Comparison of ENCODE assay signal across 15 cellular contexts in the genomic region with DNA sequence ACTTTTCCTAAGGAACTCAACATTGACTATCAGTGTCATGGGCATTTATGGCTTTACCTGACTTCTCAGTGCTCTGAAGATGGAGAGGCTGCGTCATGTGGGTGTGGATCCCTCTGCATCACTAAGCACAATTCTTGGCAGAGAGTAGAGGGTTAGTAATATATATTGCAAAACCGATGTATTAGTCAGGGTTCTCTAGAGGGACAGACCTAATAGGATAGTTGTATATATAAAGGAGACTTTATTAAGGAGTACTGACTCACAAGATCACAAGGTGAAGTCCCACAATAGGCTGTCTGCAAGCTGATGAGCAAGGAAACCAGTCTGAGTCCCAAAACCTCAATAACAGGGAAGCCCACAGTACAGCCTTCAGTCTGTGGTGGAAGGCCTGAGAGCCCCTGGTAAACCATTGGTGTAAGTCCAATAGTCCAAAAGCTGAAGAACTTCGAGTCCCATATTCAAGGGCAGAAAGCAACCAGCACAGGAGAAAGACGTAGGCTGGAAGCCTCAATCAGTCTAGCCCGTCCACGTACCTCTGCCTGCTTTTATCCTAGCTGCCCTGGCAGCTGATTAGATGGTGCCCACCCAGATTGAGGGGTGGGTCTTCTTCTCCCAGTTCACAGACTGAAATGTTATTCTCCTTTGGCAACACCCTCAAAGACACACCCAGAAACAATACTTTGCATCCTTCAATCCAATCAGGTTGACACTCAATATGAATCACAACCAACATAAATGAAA.
DNase-seq lines count a peak whose midpoint lies in the region; ATAC-seq, FAIRE-seq and TF ChIP-seq lines count a peak whose summit lies in the region.
"Had no signal": no experiment of that assay in that cellular context is flagged by ENCODE, and none has a peak within 500 bp of the region (broad histone marks: within the 10 kb centered on the region; RNA-seq: fewer than 3 reads in every experiment).

No MANE protein-coding gene starts in this region.

- no peak overlapping the region for H3K27ac ChIP-seq in kidney (ENCODE audit: low read depth in 2 of 2, low read length in 2 of 2)
- H3K27ac ChIP-seq: KMS-11 had no signal

- POLR2A ChIA-PET in Caco-2 (lab: Charles Lee) = no interaction called here

- H3K27me3 Mint-ChIP-seq in Caco-2 (ENCODE audit: insufficient read depth, unreplicated experiment) = no peaks in the 10 kb centered on the region
- H3K27me3 Mint-ChIP-seq: activated CD4-positive, alpha-beta memory T cell treated with anti-CD3 and anti-CD28 coated beads, Interleukin-2, amount 10 ng/mL, durations not matched to agents 7 days and 5 days; activated naive CD8-positive, alpha-beta T cell had no signal

- H3K36me3 Mint-ChIP-seq in Caco-2 (ENCODE audit: insufficient read depth, unreplicated experiment) = no peaks in the 10 kb centered on the region
- H3K36me3 Mint-ChIP-seq: activated naive CD8-positive, alpha-beta T cell; stimulated activated naive B cell treated with anti-CD40 and anti-IgM and Interleukin-4, amounts not matched to agents 10 μg/mL and 1 μg/mL and 100 μg/mL, for 72 hours had no signal

- H3K9me3 ChIP-seq in Caco-2 = no peaks in the 10 kb centered on the region
- no peaks in the 10 kb centered on the region for H3K9me3 ChIP-seq in kidney (ENCODE audit: control insufficient read depth in 1 of 2, low read length in 2 of 2)
- H3K9me3 ChIP-seq in BE2C = no peaks in the 10 kb centered on the region

- H3K36me3 ChIP-seq in Caco-2 (ENCODE audit: control insufficient read depth, insufficient read depth, low read length) (no peaks in the 10 kb centered on the region), kidney (ENCODE audit: control insufficient read depth in 1 of 2, insufficient read depth in 2 of 2, low read length in 2 of 2) (no peaks in the 10 kb centered on the region), BE2C (no peaks in the 10 kb centered on the region)

- ATAC-seq in omental fat pad (ENCODE audit: low FRiP score) = peak; percentile 72
- ATAC-seq: stimulated activated naive B cell treated with anti-CD40 and anti-IgM and Interleukin-4, amounts not matched to agents 10 μg/mL and 1 μg/mL and 100 μg/mL, for 72 hours had no signal

- H3K4me1 Mint-ChIP-seq in Caco-2 (ENCODE audit: low read depth, unreplicated experiment) = no peaks in the 10 kb centered on the region
- H3K4me1 Mint-ChIP-seq: activated CD4-positive, alpha-beta memory T cell treated with anti-CD3 and anti-CD28 coated beads, Interleukin-2, amount 10 ng/mL, durations not matched to agents 7 days and 5 days had no signal

- H3K4me3 ChIP-seq in epithelial cell of proximal tubule (ENCODE audit: low read depth, low read length) (no peak overlapping the region), Caco-2 (ENCODE audit: low read depth, low read length) (no peak overlapping the region), kidney (ENCODE audit: low read length in 2 of 2) (no peak overlapping the region), BE2C (ENCODE audit: low read depth, low read length) (no peak overlapping the region)
- H3K4me3 ChIP-seq: lung had no signal

- TF ChIP-seq CTCF in epithelial cell of proximal tubule (conservative IDR thresholded peaks at IDR 0.05; ENCODE audit: low read depth, low read length) (no peak), omental fat pad (IDR thresholded peaks at IDR 0.05) (no peak), Caco-2 (IDR thresholded peaks at IDR 0.05; ENCODE audit: insufficient read depth in 1 of 2, low read depth in 1 of 2, low read length in 1 of 2, severe bottlenecking in 1 of 2, unreplicated experiment in 1 of 2) (no peak), kidney (IDR thresholded peaks at IDR 0.05; ENCODE audit: borderline replicate concordance, extremely low read depth, insufficient read depth) (no peak), BE2C (IDR thresholded peaks at IDR 0.05; ENCODE audit: low read depth, low read length) (no peak)

- DNase-seq in COLO829 (ENCODE audit: low spot score) (peak; percentile 64), M059J (ENCODE audit: low read depth) (peak; percentile 78), epithelial cell of proximal tubule (ENCODE audit: low read depth) (peak; percentile 94), omental fat pad (ENCODE audit: low spot score) (no peak), Caco-2 (no peak), kidney (no peak), RPMI8226 (no peak), BE2C (no peak)
- DNase-seq: activated CD4-positive, alpha-beta memory T cell treated with anti-CD3 and anti-CD28 coated beads, Interleukin-2, amount 10 ng/mL, durations not matched to agents 7 days and 5 days; head of caudate nucleus; stimulated activated naive B cell treated with anti-CD40 and anti-IgM and Interleukin-4, amounts not matched to agents 10 μg/mL and 1 μg/mL and 100 μg/mL, for 72 hours; T-helper 2 cell had no signal

- H3K9me3 Mint-ChIP-seq in Caco-2 (ENCODE audit: unreplicated experiment) = peaks cover 10% of the 10 kb centered on the region
- H3K9me3 Mint-ChIP-seq: activated CD4-positive, alpha-beta memory T cell treated with anti-CD3 and anti-CD28 coated beads, Interleukin-2, amount 10 ng/mL, durations not matched to agents 7 days and 5 days; stimulated activated naive B cell treated with anti-CD40 and anti-IgM and Interleukin-4, amounts not matched to agents 10 μg/mL and 1 μg/mL and 100 μg/mL, for 72 hours had no signal

- FAIRE-seq in kidney (lab: Jason Lieb, UNC) = no peak

- no peak overlapping the region for H3K27ac Mint-ChIP-seq in Caco-2 (ENCODE audit: unreplicated experiment)
- H3K27ac Mint-ChIP-seq: activated CD4-positive, alpha-beta memory T cell treated with anti-CD3 and anti-CD28 coated beads, Interleukin-2, amount 10 ng/mL, durations not matched to agents 7 days and 5 days; activated naive CD8-positive, alpha-beta T cell; stimulated activated naive B cell treated with anti-CD40 and anti-IgM and Interleukin-4, amounts not matched to agents 10 μg/mL and 1 μg/mL and 100 μg/mL, for 72 hours had no signal

- BruUV-seq in Caco-2 (replicated peaks; lab: Mats Ljungman, UMichigan) = no TSS peak

- intact Hi-C loops in Caco-2 (cut with micrococcal nuclease; ENCODE audit: unreplicated experiment) = no loop called here
- intact Hi-C loops in kidney (cut with DNase I) = no loop called here

- no peaks in the 10 kb centered on the region for H3K27me3 ChIP-seq in Caco-2 (replicated peaks; ENCODE audit: control insufficient read depth, insufficient read depth, low read length)
- H3K27me3 ChIP-seq in BE2C = no peaks in the 10 kb centered on the region

- H3K4me3 Mint-ChIP-seq in Caco-2 (ENCODE audit: unreplicated experiment) = no peak overlapping the region
- H3K4me3 Mint-ChIP-seq: activated CD4-positive, alpha-beta memory T cell treated with anti-CD3 and anti-CD28 coated beads, Interleukin-2, amount 10 ng/mL, durations not matched to agents 7 days and 5 days; activated naive CD8-positive, alpha-beta T cell; stimulated activated naive B cell treated with anti-CD40 and anti-IgM and Interleukin-4, amounts not matched to agents 10 μg/mL and 1 μg/mL and 100 μg/mL, for 72 hours had no signal

- H3K9ac ChIP-seq in kidney (ENCODE audit: low read length in 2 of 2) = no peak overlapping the region
- H3K9ac ChIP-seq: KMS-11 had no signal

- CTCF ChIA-PET in Caco-2 (lab: Charles Lee) = no interaction called here

- H3K4me1 ChIP-seq in Caco-2 (no peaks in the 10 kb centered on the region), kidney (ENCODE audit: control insufficient read depth in 1 of 2, insufficient read depth in 1 of 2, low read depth in 1 of 2, low read length in 2 of 2) (peaks cover 0 to 9% of the 10 kb centered on the region in 2 donors), BE2C (peaks cover 14% of the 10 kb centered on the region)

Comparison
In these comparisons a context has a peak if more than half of its experiments do, and no peak if none do; other contexts are left out.
1. DNase-seq: peak in COLO829 (single experiment), M059J (single experiment) and epithelial cell of proximal tubule (single experiment); none in omental fat pad (single experiment), Caco-2 (0 of 2), kidney (single experiment), RPMI8226 (single experiment) and BE2C (single experiment).